In genomic region chr19:39506944-39507714, GRCh38 we compare ENCODE assay signal across 8 cellular contexts. TPM values are rescaled to one million over a fixed set of nuclear protein-coding genes. Genes with fewer than 3 reads are reported as not detected.
DNase-seq lines count a peak whose midpoint lies in the region; ATAC-seq and TF ChIP-seq lines count a peak whose summit lies in the region.

No MANE protein-coding gene starts in this region.

- H3K9me2 ChIP-seq in GM23338 (ENCODE audit: insufficient read depth), result 0 out of 2 replicates have a peak, but pooled peaks cover 7% of the 10 kb centered on the region

- H3K4me2 ChIP-seq in BLaER1 (peak overlapping the region; percentile 80), GM23338 (peak overlapping the region; percentile 96)

- peaks cover 70% of the 10 kb centered on the region for H3K27me3 Mint-ChIP-seq in GM23338 (ENCODE audit: insufficient read depth, low read depth, poor library complexity)
- peaks cover 59% of the 10 kb centered on the region for H3K27me3 Mint-ChIP-seq in activated T-cell treated with anti-CD3 and anti-CD28 coated beads, Interleukin-2, amount 50 U/mL, for 72 hours (ENCODE audit: low read depth)

- H3K4me3 ChIP-seq in BLaER1 (peak overlapping the region; percentile 66), GM23338 (peak overlapping the region; percentile 79), foreskin fibroblast (ENCODE audit: low read depth in 1 of 2, low read length in 2 of 2) (peak overlapping the region; percentile 46 to 53), prostate gland (peak overlapping the region; percentile 7 to 29)

- peaks cover 56% of the 10 kb centered on the region for H3K27me3 ChIP-seq in BLaER1
- peaks cover 77% of the 10 kb centered on the region for H3K27me3 ChIP-seq in GM23338 (ENCODE audit: insufficient read depth)
- H3K27me3 ChIP-seq in prostate gland (replicated peaks; ENCODE audit: insufficient read depth), result peaks cover 3% of the 10 kb centered on the region

- TF ChIP-seq CTCF in GM23338 (conservative IDR thresholded peaks at IDR 0.05; ENCODE audit: low read depth in 2 of 2) (no peak), foreskin fibroblast (IDR thresholded peaks at IDR 0.05; ENCODE audit: low read depth, low read length) (no peak), prostate gland (IDR thresholded peaks at IDR 0.05) (no peak)

- peak; percentile 90 for DNase-seq in GM23338 (ENCODE audit: low spot score)
- DNase-seq in NCI-H774 (lab: John Stamatoyannopoulos, UW), result peak; percentile 51
- DNase-seq in activated T-cell treated with anti-CD3 and anti-CD28 coated beads, Interleukin-2, amount 50 U/mL, for 72 hours, result peak; percentile 70 to 71
- DNase-seq in foreskin fibroblast, result peak; percentile 77 to 90
- DNase-seq in prostate gland (ENCODE audit: low spot score), result no peak
- DNase-seq in NCI-H2107 (lab: John Stamatoyannopoulos, UW), result no peak

- H3F3A ChIP-seq in GM23338 (replicated peaks; ENCODE audit: low read depth), result peaks cover 20% of the 10 kb centered on the region; the same call in 1 of the 2 replicates

- H3K4me1 Mint-ChIP-seq in GM23338, result peaks cover 6% of the 10 kb centered on the region
- peaks cover 25% of the 10 kb centered on the region for H3K4me1 Mint-ChIP-seq in activated T-cell treated with anti-CD3 and anti-CD28 coated beads, Interleukin-2, amount 50 U/mL, for 72 hours (ENCODE audit: low read depth)

- H3K4me3 Mint-ChIP-seq in GM23338, result peak overlapping the region; percentile 64
- H3K4me3 Mint-ChIP-seq in activated T-cell treated with anti-CD3 and anti-CD28 coated beads, Interleukin-2, amount 50 U/mL, for 72 hours, result peak overlapping the region; percentile 86 to 94

- peak overlapping the region; percentile 58 for H3K9ac ChIP-seq in BLaER1

- H3K9me3 Mint-ChIP-seq in GM23338, result peaks cover 24% of the 10 kb centered on the region
- no peaks in the 10 kb centered on the region for H3K9me3 Mint-ChIP-seq in activated T-cell treated with anti-CD3 and anti-CD28 coated beads, Interleukin-2, amount 50 U/mL, for 72 hours

- H3K27ac Mint-ChIP-seq in GM23338, result no peak overlapping the region
- no peak overlapping the region for H3K27ac Mint-ChIP-seq in activated T-cell treated with anti-CD3 and anti-CD28 coated beads, Interleukin-2, amount 50 U/mL, for 72 hours

- WGBS in prostate gland, result 10% methylated on average over 51 of the region's 96 CpGs

- H3K9me3 ChIP-seq in BLaER1 (peaks cover 4% of the 10 kb centered on the region; the same call in 1 of the 2 replicates), prostate gland (no peaks in the 10 kb centered on the region)

- H4K20me1 ChIP-seq in BLaER1 (peaks cover 37% of the 10 kb centered on the region), GM23338 (replicated peaks; ENCODE audit: insufficient read depth) (no peaks in the 10 kb centered on the region)

- H3K36me3 ChIP-seq in BLaER1 (peaks cover 23% of the 10 kb centered on the region; the same call in 1 of the 2 replicates), GM23338 (ENCODE audit: insufficient read depth) (no peaks in the 10 kb centered on the region), prostate gland (no peaks in the 10 kb centered on the region)

- ATAC-seq in GM23338 (peak; percentile 81), GM21381 (IDR thresholded peaks at IDR 0.05; ENCODE audit: unreplicated experiment) (no peak)
- ATAC-seq in activated T-cell treated with anti-CD3 and anti-CD28 coated beads, Interleukin-2, amount 50 U/mL, for 72 hours (replicated peaks in 1 of 2), result peak; percentile 80 to 81

- no peaks in the 10 kb centered on the region for H3K79me2 ChIP-seq in GM23338 (replicated peaks; ENCODE audit: insufficient read depth)

- intact Hi-C loops in prostate gland (cut with DNase I), result no loop called here

- H3K36me3 Mint-ChIP-seq in GM23338 (ENCODE audit: low read depth), result peaks cover 14% of the 10 kb centered on the region
- peaks cover 0 to 8% of the 10 kb centered on the region in 2 donors for H3K36me3 Mint-ChIP-seq in activated T-cell treated with anti-CD3 and anti-CD28 coated beads, Interleukin-2, amount 50 U/mL, for 72 hours (ENCODE audit: insufficient read depth in 2 of 2)

- H3K27ac ChIP-seq in BLaER1 (no peak overlapping the region), GM23338 (ENCODE audit: low read depth) (no peak overlapping the region), prostate gland (no peak overlapping the region)

- TF ChIP-seq POLR2A in prostate gland (IDR thresholded peaks at IDR 0.05), result no peak

- H2AFZ ChIP-seq in GM23338, result peak overlapping the region; percentile 97

- peaks cover 15% of the 10 kb centered on the region for H3K4me1 ChIP-seq in BLaER1
- peaks cover 4% of the 10 kb centered on the region for H3K4me1 ChIP-seq in GM23338 (ENCODE audit: insufficient read depth)
- H3K4me1 ChIP-seq in prostate gland (replicated peaks), result no peaks in the 10 kb centered on the region

TF ChIP-seq in GM23338, 12 proteins besides CTCF, POLR2A, EP300 and RAD21:
- no peak for TF ChIP-seq ZNF331 (CRISPR knock-in tag; IDR thresholded peaks at IDR 0.05; ENCODE audit: low read depth)
- no peak for TF ChIP-seq NANOG (IDR thresholded peaks at IDR 0.05; ENCODE audit: borderline replicate concordance)
- TF ChIP-seq EZH2 (IDR thresholded peaks at IDR 0.05; ENCODE audit: low read depth, unreplicated experiment), result peak; percentile 42
- no peak for TF ChIP-seq ZNF114 (CRISPR knock-in tag; IDR thresholded peaks at IDR 0.05)
- TF ChIP-seq CREB1 (CRISPR knock-in tag; IDR thresholded peaks at IDR 0.05; ENCODE audit: low read depth), result no peak
- no peak for TF ChIP-seq STAT1 (IDR thresholded peaks at IDR 0.05; ENCODE audit: unreplicated experiment)
- TF ChIP-seq POLR2AphosphoS5 (IDR thresholded peaks at IDR 0.05; ENCODE audit: low read depth), result peak; percentile 38; the same call in 1 of the 2 replicates
- no peak for TF ChIP-seq REST (IDR thresholded peaks at IDR 0.05; ENCODE audit: unreplicated experiment)
- TF ChIP-seq EZH2phosphoT487 (IDR thresholded peaks at IDR 0.05; ENCODE audit: unreplicated experiment), result no peak

RNA-seq across cellular contexts. Expression of gene SELENOV, which starts 7.8 kb away (rescaled TPM):
- 8.7 and 13.8 TPM in 2 replicates for total RNA-seq in GM23338 (2014; rRNA removed; shearing (Covaris generic))
- polyA plus RNA-seq in GM23338 (2016; fragmentation: Nextera tagmentation; extraction: Ambion mirVana), result 8.0 and 12.4 TPM in 2 replicates
- not detected for total RNA-seq in activated T-cell treated with anti-CD3 and anti-CD28 coated beads, Interleukin-2, amount 50 U/mL, for 72 hours
- total RNA-seq in prostate gland, result not detected

RNA-seq across cellular contexts. Expression of gene DLL3, which starts 8.4 kb away (rescaled TPM):
- total RNA-seq in GM23338 (2014; rRNA removed; shearing (Covaris generic)), result 15.6 and 19.1 TPM in 2 replicates
- polyA plus RNA-seq in GM23338 (2016; fragmentation: Nextera tagmentation; extraction: Ambion mirVana), result 9.8 and 9.9 TPM in 2 replicates
- total RNA-seq in activated T-cell treated with anti-CD3 and anti-CD28 coated beads, Interleukin-2, amount 50 U/mL, for 72 hours, result 1 to 10 TPM in 1 of 2 donors, under 1 TPM in 1; 0.72 to 1.1 TPM
- 1 to 10 TPM in 1 of 2 donors, not detected in 1; 6.3 TPM for total RNA-seq in prostate gland

RNA-seq across cellular contexts. Expression of gene EID2B, which starts 25.5 kb away (rescaled TPM):
- 2.5 and 4.7 TPM in 2 replicates for total RNA-seq in GM23338 (2014; rRNA removed; shearing (Covaris generic))
- 4.1 and 4.6 TPM in 2 replicates for polyA plus RNA-seq in GM23338 (2016; fragmentation: Nextera tagmentation; extraction: Ambion mirVana)
- 1 to 10 TPM; 4.3 to 4.5 TPM for total RNA-seq in activated T-cell treated with anti-CD3 and anti-CD28 coated beads, Interleukin-2, amount 50 U/mL, for 72 hours
- total RNA-seq in prostate gland, result 1 to 10 TPM; 2.6 to 4.5 TPM

RNA-seq across cellular contexts. Expression of gene TIMM50, which starts 26.5 kb away (rescaled TPM):
- total RNA-seq in GM23338 (2014; rRNA removed; shearing (Covaris generic)), result 119 and 120 TPM in 2 replicates
- 139 and 145 TPM in 2 replicates for polyA plus RNA-seq in GM23338 (2016; fragmentation: Nextera tagmentation; extraction: Ambion mirVana)
- total RNA-seq in activated T-cell treated with anti-CD3 and anti-CD28 coated beads, Interleukin-2, amount 50 U/mL, for 72 hours, result 10 to 100 TPM; 52.4 to 55.8 TPM
- 10 to 100 TPM; 54.1 to 75.5 TPM for total RNA-seq in prostate gland

RNA-seq across cellular contexts. Expression of gene EID2, which starts 32.8 kb away (rescaled TPM):
- 22.8 and 25.2 TPM in 2 replicates for total RNA-seq in GM23338 (2014; rRNA removed; shearing (Covaris generic))
- polyA plus RNA-seq in GM23338 (2016; fragmentation: Nextera tagmentation; extraction: Ambion mirVana), result 24.4 and 24.6 TPM in 2 replicates
- total RNA-seq in activated T-cell treated with anti-CD3 and anti-CD28 coated beads, Interleukin-2, amount 50 U/mL, for 72 hours, result 10 to 100 TPM; 15.3 to 16.0 TPM
- 10 to 100 TPM; 21.1 to 25.3 TPM for total RNA-seq in prostate gland

Comparison
In these comparisons a context has a peak if more than half of its experiments do, and no peak if none do; other contexts are left out.
1. H3K4me3 ChIP-seq: peak in every context shown above with its lines; median percentile 79 in GM23338; 66 in BLaER1; 50 in foreskin fibroblast; 18 in prostate gland.
2. DNase-seq: peak in GM23338 (single experiment), NCI-H774 (single experiment), activated T-cell treated with anti-CD3 and anti-CD28 coated beads, Interleukin-2, amount 50 U/mL, for 72 hours (2 of 2) and foreskin fibroblast (2 of 2); none in prostate gland (single experiment) and NCI-H2107 (single experiment).